ENCODE assay signal across 8 cellular contexts in the genomic region with DNA sequence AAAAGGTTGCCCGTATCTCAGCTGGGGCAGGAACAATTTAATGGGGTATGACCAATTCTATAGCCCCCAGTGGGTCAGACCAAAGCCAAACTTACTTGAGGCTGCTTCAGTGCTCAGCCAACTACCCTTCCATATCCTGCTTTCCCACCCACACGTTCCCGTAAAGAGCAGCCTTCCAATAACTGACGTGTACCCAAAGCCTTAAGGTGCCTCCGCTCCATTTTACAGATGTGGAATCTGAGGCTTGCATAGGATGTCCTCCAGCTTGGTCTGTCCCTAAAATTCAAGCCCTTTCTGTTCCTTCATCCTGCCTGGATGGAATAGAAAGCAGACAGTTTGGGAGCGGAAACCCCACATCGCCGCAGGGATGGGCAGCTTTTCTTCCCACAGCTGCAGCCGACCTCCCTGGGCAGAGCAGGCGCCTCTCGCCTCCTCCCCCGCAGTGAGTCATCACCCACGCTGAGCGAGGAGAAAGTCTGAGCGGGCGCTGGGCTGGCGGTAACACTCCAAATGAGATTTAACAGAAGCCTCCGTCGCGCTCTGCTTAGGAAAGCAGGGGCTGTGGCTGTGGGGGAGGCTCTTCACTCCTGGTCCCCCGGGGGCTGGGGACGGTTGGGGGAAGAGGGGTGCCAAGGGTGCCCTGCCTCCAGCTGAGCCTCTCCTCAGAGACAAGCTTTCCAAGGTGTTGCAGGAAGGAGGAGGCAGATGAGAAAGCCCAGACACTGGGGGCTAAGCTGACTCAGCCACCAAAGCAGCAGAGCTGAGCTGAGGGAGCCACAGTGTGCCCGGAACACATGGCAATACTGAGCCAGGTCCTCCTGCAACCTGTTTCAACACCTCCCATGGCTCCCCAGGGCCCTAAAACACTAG. TPM values are rescaled to one million over a fixed set of nuclear protein-coding genes. Genes with fewer than 3 reads are reported as not detected.
DNase-seq lines count a peak whose midpoint lies in the region; ATAC-seq and TF ChIP-seq lines count a peak whose summit lies in the region.

No MANE protein-coding gene starts in this region.

- H3K4me1 Mint-ChIP-seq in activated CD4-positive, alpha-beta T cell treated with anti-CD3 and anti-CD28 coated beads for 36 hours = peaks cover 18% of the 10 kb centered on the region

- H3K36me3 Mint-ChIP-seq in activated CD4-positive, alpha-beta T cell treated with anti-CD3 and anti-CD28 coated beads for 36 hours (ENCODE audit: low read depth) = no peaks in the 10 kb centered on the region

- H3K4me1 ChIP-seq in liver (ENCODE audit: control insufficient read depth in 4 of 4, insufficient read depth in 4 of 4, low read length in 3 of 4) = no peaks in the 10 kb centered on the region

- H3K27ac Mint-ChIP-seq in activated CD4-positive, alpha-beta T cell treated with anti-CD3 and anti-CD28 coated beads for 36 hours = peak overlapping the region; percentile 60

- TF ChIP-seq RAD21 in liver (IDR thresholded peaks at IDR 0.05) = no peak

- peaks cover 16% of the 10 kb centered on the region for H3K27me3 Mint-ChIP-seq in activated CD4-positive, alpha-beta T cell treated with anti-CD3 and anti-CD28 coated beads for 36 hours

- peak; percentile 95 for ATAC-seq in activated CD4-positive, alpha-beta T cell treated with anti-CD3 and anti-CD28 coated beads for 36 hours
- ATAC-seq in GM18868 (IDR thresholded peaks at IDR 0.05; ENCODE audit: unreplicated experiment) = no peak
- ATAC-seq in HG02981 (IDR thresholded peaks at IDR 0.05; ENCODE audit: unreplicated experiment) = no peak

- CTCF ChIA-PET in activated CD4-positive, alpha-beta T cell treated with anti-CD3 and anti-CD28 coated beads for 36 hours (lab: Charles Lee) = interaction anchor here (0.6 to 2.8 kb wide), 4 partner anchors 30 to 157 kb away, joined by 3 to 15 read pairs (median 4); no protein-coding TSS in a partner anchor

- TF ChIP-seq CTCF in coronary artery (IDR thresholded peaks at IDR 0.05) (no peak), liver (IDR thresholded peaks at IDR 0.05; ENCODE audit: low read depth, low read length, missing input control) (no peak)

- POLR2A ChIA-PET in activated CD4-positive, alpha-beta T cell treated with anti-CD3 and anti-CD28 coated beads for 36 hours (lab: Charles Lee) = interaction anchor here (0.5 to 0.6 kb wide), 3 partner anchors 14 to 100 kb away, joined by 3 to 5 read pairs (median 3); no protein-coding TSS in a partner anchor

- H3K27me3 ChIP-seq in liver (ENCODE audit: control insufficient read depth in 4 of 4, insufficient read depth in 4 of 4, low read length in 3 of 4) = peaks cover 0 to 5% (median under 1%) of the 10 kb centered on the region in 4 donors

- peaks cover 2% of the 10 kb centered on the region for H3K9me3 Mint-ChIP-seq in activated CD4-positive, alpha-beta T cell treated with anti-CD3 and anti-CD28 coated beads for 36 hours (ENCODE audit: low read depth)

- peak overlapping the region; percentile 69 for H3K4me3 ChIP-seq in coronary artery
- H3K4me3 ChIP-seq in liver (ENCODE audit: low read depth in 1 of 3, low read length in 3 of 3) = no peak overlapping the region

- DNase-seq in CD1c-positive myeloid dendritic cell (ENCODE audit: extremely low spot score) = peak; percentile 90
- peak; percentile 38 for DNase-seq in HuH-7.5 (ENCODE audit: low spot score)
- peak; percentile 91 for DNase-seq in activated CD4-positive, alpha-beta T cell treated with anti-CD3 and anti-CD28 coated beads for 36 hours
- DNase-seq in coronary artery (ENCODE audit: low spot score) = peak; percentile 84
- DNase-seq in stimulated activated CD4-positive, alpha-beta T cell treated with anti-CD3 and anti-CD28 coated beads, Interleukin-4, amount 100 ng/mL, for 1 hour = peak; percentile 78

- peak overlapping the region; percentile 61 for H3K4me3 Mint-ChIP-seq in activated CD4-positive, alpha-beta T cell treated with anti-CD3 and anti-CD28 coated beads for 36 hours

- intact Hi-C loops in activated CD4-positive, alpha-beta T cell treated with anti-CD3 and anti-CD28 coated beads for 36 hours (cut with DNase I, micrococcal nuclease) = loop anchor here in 1 of 2 experiments (1.0 kb wide), 2 partner anchors 99 to 142 kb away; no protein-coding TSS in a partner anchor

- no peak overlapping the region for H3K9ac ChIP-seq in liver (ENCODE audit: low read depth in 1 of 2, low read length in 2 of 2)

- H3K9me3 ChIP-seq in liver (ENCODE audit: control insufficient read depth in 4 of 4, low read length in 3 of 4) = peaks cover 0 to 6% (median 3%) of the 10 kb centered on the region in 4 donors

- WGBS in liver = 19% methylated on average over 23 of the region's 23 CpGs

- H3K36me3 ChIP-seq in liver (ENCODE audit: control insufficient read depth in 4 of 4, insufficient read depth in 3 of 4, low read depth in 1 of 4, low read length in 3 of 4) = no peaks in the 10 kb centered on the region

- H3K27ac ChIP-seq in coronary artery = peak overlapping the region; percentile 10 to 80
- H3K27ac ChIP-seq in liver (ENCODE audit: low read depth in 1 of 2, low read length in 2 of 2) = no peak overlapping the region

TF ChIP-seq in liver, 16 proteins besides CTCF, POLR2A, EP300 and RAD21:
- TF ChIP-seq JUND (IDR thresholded peaks at IDR 0.05) = peak; percentile 41 to 48
- TF ChIP-seq, protein P1, sequence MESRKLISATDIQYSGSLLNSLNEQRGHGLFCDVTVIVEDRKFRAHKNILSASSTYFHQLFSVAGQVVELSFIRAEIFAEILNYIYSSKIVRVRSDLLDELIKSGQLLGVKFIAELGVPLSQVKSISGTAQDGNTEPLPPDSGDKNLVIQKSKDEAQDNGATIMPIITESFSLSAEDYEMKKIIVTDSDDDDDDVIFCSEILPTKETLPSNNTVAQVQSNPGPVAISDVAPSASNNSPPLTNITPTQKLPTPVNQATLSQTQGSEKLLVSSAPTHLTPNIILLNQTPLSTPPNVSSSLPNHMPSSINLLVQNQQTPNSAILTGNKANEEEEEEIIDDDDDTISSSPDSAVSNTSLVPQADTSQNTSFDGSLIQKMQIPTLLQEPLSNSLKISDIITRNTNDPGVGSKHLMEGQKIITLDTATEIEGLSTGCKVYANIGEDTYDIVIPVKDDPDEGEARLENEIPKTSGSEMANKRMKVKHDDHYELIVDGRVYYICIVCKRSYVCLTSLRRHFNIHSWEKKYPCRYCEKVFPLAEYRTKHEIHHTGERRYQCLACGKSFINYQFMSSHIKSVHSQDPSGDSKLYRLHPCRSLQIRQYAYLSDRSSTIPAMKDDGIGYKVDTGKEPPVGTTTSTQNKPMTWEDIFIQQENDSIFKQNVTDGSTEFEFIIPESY (IDR thresholded peaks at IDR 0.05) = no peak

RNA-seq across cellular contexts. Expression of a gene that starts 57.8 kb away (rescaled TPM):
- 1 to 10 TPM in 1 of 2 experiments, under 1 TPM in 1; 0.98 to 1.4 TPM for total RNA-seq in activated CD4-positive, alpha-beta T cell treated with anti-CD3 and anti-CD28 coated beads for 36 hours
- total RNA-seq in liver = 1 to 10 TPM in 1 of 2 donors, under 1 TPM in 1; 0.33 to 1.3 TPM
- polyA plus RNA-seq in liver = under 1 TPM; 0.07 to 0.29 TPM

Comparison
In these comparisons a context has a peak if more than half of its experiments do, and no peak if none do; other contexts are left out.
1. DNase-seq: peak in every context shown above with its lines; median percentile 91 in activated CD4-positive, alpha-beta T cell treated with anti-CD3 and anti-CD28 coated beads for 36 hours; 90 in CD1c-positive myeloid dendritic cell; 84 in coronary artery; 78 in stimulated activated CD4-positive, alpha-beta T cell treated with anti-CD3 and anti-CD28 coated beads, Interleukin-4, amount 100 ng/mL, for 1 hour; 38 in HuH-7.5.
2. H3K27ac ChIP-seq: peak in coronary artery (2 of 2); none in liver (0 of 2).